1 cellular context compared by ENCODE assay signal in genomic region chr2:10482460-10482859, GRCh38.
TF ChIP-seq lines count a peak whose summit lies in the region.

No MANE protein-coding gene starts in this region.

TF ChIP-seq in HepG2, 621 proteins besides CTCF, POLR2A, EP300 and RAD21 (continued from another document and continues in another):
- TF ChIP-seq, protein P1, sequence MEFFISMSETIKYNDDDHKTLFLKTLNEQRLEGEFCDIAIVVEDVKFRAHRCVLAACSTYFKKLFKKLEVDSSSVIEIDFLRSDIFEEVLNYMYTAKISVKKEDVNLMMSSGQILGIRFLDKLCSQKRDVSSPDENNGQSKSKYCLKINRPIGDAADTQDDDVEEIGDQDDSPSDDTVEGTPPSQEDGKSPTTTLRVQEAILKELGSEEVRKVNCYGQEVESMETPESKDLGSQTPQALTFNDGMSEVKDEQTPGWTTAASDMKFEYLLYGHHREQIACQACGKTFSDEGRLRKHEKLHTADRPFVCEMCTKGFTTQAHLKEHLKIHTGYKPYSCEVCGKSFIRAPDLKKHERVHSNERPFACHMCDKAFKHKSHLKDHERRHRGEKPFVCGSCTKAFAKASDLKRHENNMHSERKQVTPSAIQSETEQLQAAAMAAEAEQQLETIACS (CRISPR knock-in tag; IDR thresholded peaks at IDR 0.05), result no peak
- no peak for TF ChIP-seq PRDM4 (CRISPR knock-in tag; IDR thresholded peaks at IDR 0.05; ENCODE audit: borderline replicate concordance)
- TF ChIP-seq ZBTB8A (CRISPR knock-in tag; IDR thresholded peaks at IDR 0.05; ENCODE audit: borderline replicate concordance, low read depth), result no peak
- TF ChIP-seq MAZ (IDR thresholded peaks at IDR 0.05; ENCODE audit: borderline replicate concordance, low read depth, low read length), result no peak
- no peak for TF ChIP-seq MAZ (CRISPR knock-in tag; IDR thresholded peaks at IDR 0.05; ENCODE audit: low read depth)
- TF ChIP-seq SNAPC2 (CRISPR knock-in tag; IDR thresholded peaks at IDR 0.05), result no peak
- peak; percentile 35; the same call in 1 of the 2 replicates for TF ChIP-seq CEBPB (IDR thresholded peaks at IDR 0.05; ENCODE audit: borderline replicate concordance, low read depth, low read length)
- no peak for TF ChIP-seq ZNF143 (CRISPR knock-in tag; IDR thresholded peaks at IDR 0.05)
- TF ChIP-seq, protein P2, sequence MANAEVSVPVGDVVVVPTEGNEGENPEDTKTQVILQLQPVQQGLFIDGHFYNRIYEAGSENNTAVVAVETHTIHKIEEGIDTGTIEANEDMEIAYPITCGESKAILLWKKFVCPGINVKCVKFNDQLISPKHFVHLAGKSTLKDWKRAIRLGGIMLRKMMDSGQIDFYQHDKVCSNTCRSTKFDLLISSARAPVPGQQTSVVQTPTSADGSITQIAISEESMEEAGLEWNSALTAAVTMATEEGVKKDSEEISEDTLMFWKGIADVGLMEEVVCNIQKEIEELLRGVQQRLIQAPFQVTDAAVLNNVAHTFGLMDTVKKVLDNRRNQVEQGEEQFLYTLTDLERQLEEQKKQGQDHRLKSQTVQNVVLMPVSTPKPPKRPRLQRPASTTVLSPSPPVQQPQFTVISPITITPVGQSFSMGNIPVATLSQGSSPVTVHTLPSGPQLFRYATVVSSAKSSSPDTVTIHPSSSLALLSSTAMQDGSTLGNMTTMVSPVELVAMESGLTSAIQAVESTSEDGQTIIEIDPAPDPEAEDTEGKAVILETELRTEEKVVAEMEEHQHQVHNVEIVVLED (CRISPR knock-in tag; IDR thresholded peaks at IDR 0.05; ENCODE audit: borderline replicate concordance), result no peak
- TF ChIP-seq TBX3 (IDR thresholded peaks at IDR 0.05; ENCODE audit: borderline replicate concordance), result no peak
- TF ChIP-seq POLR2G (IDR thresholded peaks at IDR 0.05; ENCODE audit: low read depth, low read length), result no peak
- no peak for TF ChIP-seq CSRNP2 (CRISPR knock-in tag; conservative IDR thresholded peaks at IDR 0.05; ENCODE audit: low read depth)
- TF ChIP-seq ZFP36L1 (CRISPR knock-in tag; IDR thresholded peaks at IDR 0.05), result no peak
- TF ChIP-seq ZBTB42 (CRISPR knock-in tag; IDR thresholded peaks at IDR 0.05), result no peak
- no peak for TF ChIP-seq ZNF597 (CRISPR knock-in tag; IDR thresholded peaks at IDR 0.05)
- TF ChIP-seq, protein P3, sequence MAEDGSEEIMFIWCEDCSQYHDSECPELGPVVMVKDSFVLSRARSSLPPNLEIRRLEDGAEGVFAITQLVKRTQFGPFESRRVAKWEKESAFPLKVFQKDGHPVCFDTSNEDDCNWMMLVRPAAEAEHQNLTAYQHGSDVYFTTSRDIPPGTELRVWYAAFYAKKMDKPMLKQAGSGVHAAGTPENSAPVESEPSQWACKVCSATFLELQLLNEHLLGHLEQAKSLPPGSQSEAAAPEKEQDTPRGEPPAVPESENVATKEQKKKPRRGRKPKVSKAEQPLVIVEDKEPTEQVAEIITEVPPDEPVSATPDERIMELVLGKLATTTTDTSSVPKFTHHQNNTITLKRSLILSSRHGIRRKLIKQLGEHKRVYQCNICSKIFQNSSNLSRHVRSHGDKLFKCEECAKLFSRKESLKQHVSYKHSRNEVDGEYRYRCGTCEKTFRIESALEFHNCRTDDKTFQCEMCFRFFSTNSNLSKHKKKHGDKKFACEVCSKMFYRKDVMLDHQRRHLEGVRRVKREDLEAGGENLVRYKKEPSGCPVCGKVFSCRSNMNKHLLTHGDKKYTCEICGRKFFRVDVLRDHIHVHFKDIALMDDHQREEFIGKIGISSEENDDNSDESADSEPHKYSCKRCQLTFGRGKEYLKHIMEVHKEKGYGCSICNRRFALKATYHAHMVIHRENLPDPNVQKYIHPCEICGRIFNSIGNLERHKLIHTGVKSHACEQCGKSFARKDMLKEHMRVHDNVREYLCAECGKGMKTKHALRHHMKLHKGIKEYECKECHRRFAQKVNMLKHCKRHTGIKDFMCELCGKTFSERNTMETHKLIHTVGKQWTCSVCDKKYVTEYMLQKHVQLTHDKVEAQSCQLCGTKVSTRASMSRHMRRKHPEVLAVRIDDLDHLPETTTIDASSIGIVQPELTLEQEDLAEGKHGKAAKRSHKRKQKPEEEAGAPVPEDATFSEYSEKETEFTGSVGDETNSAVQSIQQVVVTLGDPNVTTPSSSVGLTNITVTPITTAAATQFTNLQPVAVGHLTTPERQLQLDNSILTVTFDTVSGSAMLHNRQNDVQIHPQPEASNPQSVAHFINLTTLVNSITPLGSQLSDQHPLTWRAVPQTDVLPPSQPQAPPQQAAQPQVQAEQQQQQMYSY (CRISPR knock-in tag; IDR thresholded peaks at IDR 0.05), result no peak
- TF ChIP-seq PAX8 (CRISPR knock-in tag; IDR thresholded peaks at IDR 0.05; ENCODE audit: borderline replicate concordance), result no peak
- no peak for TF ChIP-seq CREM (IDR thresholded peaks at IDR 0.05)
- TF ChIP-seq CREM (CRISPR knock-in tag; IDR thresholded peaks at IDR 0.05), result no peak
- TF ChIP-seq ZNF670 (CRISPR knock-in tag; IDR thresholded peaks at IDR 0.05; ENCODE audit: borderline replicate concordance), result no peak
- TF ChIP-seq CCDC6 (CRISPR knock-in tag; IDR thresholded peaks at IDR 0.05), result no peak
- TF ChIP-seq TOE1 (CRISPR knock-in tag; IDR thresholded peaks at IDR 0.05), result no peak
- no peak for TF ChIP-seq SMARCE1 (IDR thresholded peaks at IDR 0.05; ENCODE audit: borderline replicate concordance)
- no peak for TF ChIP-seq ZFAT (CRISPR knock-in tag; conservative IDR thresholded peaks at IDR 0.05)
- TF ChIP-seq PATZ1 (CRISPR knock-in tag; IDR thresholded peaks at IDR 0.05), result peak; percentile 71; the same call in 1 of the 2 replicates
- peak in 1 of 2 experiments; percentile 71; a peak in 1 of 4 replicates for TF ChIP-seq KLF16 (CRISPR knock-in tag; IDR thresholded peaks at IDR 0.05)
- TF ChIP-seq ZNF18 (CRISPR knock-in tag; IDR thresholded peaks at IDR 0.05; ENCODE audit: insufficient replicate concordance), result no peak
- no peak for TF ChIP-seq XBP1 (CRISPR knock-in tag; IDR thresholded peaks at IDR 0.05)
- no peak; the same call in 1 of the 2 replicates for TF ChIP-seq ZBTB10 (CRISPR knock-in tag; IDR thresholded peaks at IDR 0.05; ENCODE audit: borderline replicate concordance)
- TF ChIP-seq MLLT10 (CRISPR knock-in tag; IDR thresholded peaks at IDR 0.05), result no peak
- TF ChIP-seq, protein P4, sequence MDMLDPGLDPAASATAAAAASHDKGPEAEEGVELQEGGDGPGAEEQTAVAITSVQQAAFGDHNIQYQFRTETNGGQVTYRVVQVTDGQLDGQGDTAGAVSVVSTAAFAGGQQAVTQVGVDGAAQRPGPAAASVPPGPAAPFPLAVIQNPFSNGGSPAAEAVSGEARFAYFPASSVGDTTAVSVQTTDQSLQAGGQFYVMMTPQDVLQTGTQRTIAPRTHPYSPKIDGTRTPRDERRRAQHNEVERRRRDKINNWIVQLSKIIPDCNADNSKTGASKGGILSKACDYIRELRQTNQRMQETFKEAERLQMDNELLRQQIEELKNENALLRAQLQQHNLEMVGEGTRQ (IDR thresholded peaks at IDR 0.05; ENCODE audit: low read depth, low read length), result no peak
- TF ChIP-seq, protein P4 (CRISPR knock-in tag; IDR thresholded peaks at IDR 0.05; ENCODE audit: borderline replicate concordance), result no peak
- TF ChIP-seq ZNF614 (CRISPR knock-in tag; IDR thresholded peaks at IDR 0.05; ENCODE audit: borderline replicate concordance), result 0 out of 2 replicates have a peak, but pooled peaks have one; percentile 29
